ENCODE assay signal across 12 cellular contexts in genomic region chr22:15747636-15748323, GRCh38. TPM values are rescaled to one million over a fixed set of nuclear protein-coding genes. Genes with fewer than 3 reads are reported as not detected.
DNase-seq lines count a peak whose midpoint lies in the region; ATAC-seq and TF ChIP-seq lines count a peak whose summit lies in the region.
"Not testable (repeated sequence)": the region's sequence is repeated elsewhere in the genome, so short reads cannot be mapped to it uniquely, and the experiment has no call there.
"Had no signal": no experiment of that assay in that cellular context is flagged by ENCODE, and none has a peak within 500 bp of the region (broad histone marks: within the 10 kb centered on the region; RNA-seq: fewer than 3 reads in every experiment).

No MANE protein-coding gene starts in this region.

- WGBS in esophagus muscularis mucosa = 74% methylated on average over 6 of the region's 16 CpGs
- WGBS in right cardiac atrium = 80% methylated on average over 13 of the region's 16 CpGs
- WGBS in sigmoid colon, 2 donors = 83 to 88% methylated on average over 13 to 14 of the region's 16 CpGs
- 78 to 85% methylated on average over 13 of the region's 16 CpGs for WGBS in aorta, 2 donors

- intact Hi-C loops in esophagus muscularis mucosa (cut with DNase I); right cardiac atrium (cut with DNase I); lower lobe of right lung (cut with DNase I); sigmoid colon (cut with DNase I); aorta (cut with DNase I): not testable (repeated sequence)

- DNase-seq in coronary artery (ENCODE audit: low spot score) (peak; percentile 41), esophagus muscularis mucosa (ENCODE audit: extremely low spot score) (peak; percentile 84), right cardiac atrium (peak in 1 of 3 donors; percentile 24), sigmoid colon (peak; percentile 45), superior temporal gyrus (ENCODE audit: extremely low spot score) (peak; percentile 1), aorta (peak in 1 of 2 donors; percentile 48)
- DNase-seq in lower lobe of right lung = not testable (repeated sequence)

- H3K27ac ChIP-seq in coronary artery; esophagus muscularis mucosa (replicated peaks in 1 of 4); right cardiac atrium (ENCODE audit: low read length); lower lobe of right lung; sigmoid colon; aorta (ENCODE audit: low read depth in 1 of 2, low read length in 2 of 2): not testable (repeated sequence)

- TF ChIP-seq CTCF in coronary artery (IDR thresholded peaks at IDR 0.05); esophagus muscularis mucosa (IDR thresholded peaks at IDR 0.05); lower lobe of right lung (IDR thresholded peaks at IDR 0.05); sigmoid colon (IDR thresholded peaks at IDR 0.05): not testable (repeated sequence)

- peaks cover 0 to 12% (median 0%) of the 10 kb centered on the region in 4 donors for H3K27me3 ChIP-seq in esophagus muscularis mucosa
- H3K27me3 ChIP-seq in right cardiac atrium (ENCODE audit: control insufficient read depth, insufficient read depth); lower lobe of right lung (ENCODE audit: low read depth); sigmoid colon; aorta (ENCODE audit: control insufficient read depth in 1 of 2, insufficient read depth in 2 of 2, low read length in 1 of 2): not testable (repeated sequence)

- not testable (repeated sequence) for H3K9me3 ChIP-seq in esophagus muscularis mucosa; right cardiac atrium (ENCODE audit: control insufficient read depth, low read length); lower lobe of right lung; sigmoid colon; aorta (ENCODE audit: control insufficient read depth, low read length)

- H3K4me3 ChIP-seq in coronary artery; esophagus muscularis mucosa; right cardiac atrium (ENCODE audit: low read length); lower lobe of right lung; sigmoid colon; aorta (ENCODE audit: low read length in 2 of 2): not testable (repeated sequence)

- TF ChIP-seq POLR2A in esophagus muscularis mucosa (IDR thresholded peaks at IDR 0.05; ENCODE audit: low read depth); sigmoid colon (IDR thresholded peaks at IDR 0.05): not testable (repeated sequence)

- H3K36me3 ChIP-seq in esophagus muscularis mucosa; lower lobe of right lung; sigmoid colon; aorta (ENCODE audit: control insufficient read depth in 1 of 2, insufficient read depth in 2 of 2, low read length in 1 of 2): not testable (repeated sequence)

- not testable (repeated sequence) for H3K4me1 ChIP-seq in esophagus muscularis mucosa; right cardiac atrium (ENCODE audit: control insufficient read depth, insufficient read depth, low read length); lower lobe of right lung; sigmoid colon; aorta (ENCODE audit: control insufficient read depth in 1 of 2, insufficient read depth in 2 of 2, low read length in 2 of 2)

- not testable (repeated sequence) for TF ChIP-seq EP300 in esophagus muscularis mucosa (IDR thresholded peaks at IDR 0.05); sigmoid colon (IDR thresholded peaks at IDR 0.05)

- ATAC-seq in right cardiac atrium (peak; percentile 29 to 42), lower lobe of right lung (peak; percentile 54 to 62), aorta (ENCODE audit: low FRiP score) (peak; percentile 52)

RNA-seq across cellular contexts. Expression of gene POTEH, which starts 58.0 kb away (rescaled TPM):
- total RNA-seq in esophagus muscularis mucosa = not detected
- total RNA-seq in right cardiac atrium = not detected
- polyA plus RNA-seq in right cardiac atrium = not detected
- not detected for total RNA-seq in lower lobe of right lung
- under 1 TPM in 1 of 4 donors, not detected in 3; 0.33 TPM for total RNA-seq in sigmoid colon
- under 1 TPM in 2 of 3 donors, not detected in 1; 0.03 to 0.60 TPM for polyA plus RNA-seq in sigmoid colon
- total RNA-seq in aorta = not detected
- not detected for polyA plus RNA-seq in aorta
- total RNA-seq: Caco-2; CD4-positive, alpha-beta T cell; H1; H9 had no signal
- polyA plus RNA-seq: BJ, H1 had no signal
